ENCODE assay signal across 1 cellular context in genomic region chr4:25861422-25861926, GRCh38.
TF ChIP-seq lines count a peak whose summit lies in the region.

No MANE protein-coding gene starts in this region.

TF ChIP-seq in K562, 482 proteins besides CTCF, POLR2A, EP300 and RAD21 (continued from another document):
- peak; percentile 52; the same call in 1 of the 2 replicates for TF ChIP-seq FOXJ2 (tag; IDR thresholded peaks at IDR 0.05)
- no peak for TF ChIP-seq E2F4 (CRISPR knock-in tag; IDR thresholded peaks at IDR 0.05; ENCODE audit: low read depth)
- no peak for TF ChIP-seq TCF3 (CRISPR knock-in tag; IDR thresholded peaks at IDR 0.05)
- peak; percentile 99 for TF ChIP-seq BACH1 (tag; IDR thresholded peaks at IDR 0.05)
- no peak for TF ChIP-seq MCM2 (IDR thresholded peaks at IDR 0.05; ENCODE audit: low read depth)
- peak in 1 of 2 experiments; percentile 32; a peak in 1 of 4 replicates for TF ChIP-seq RCOR1 (IDR thresholded peaks at IDR 0.05; ENCODE audit: borderline replicate concordance in 1 of 2, low read depth in 2 of 2, low read length in 2 of 2)
- peak in 1 of 2 experiments; percentile 68; a peak in 1 of 4 replicates for TF ChIP-seq ZNF318 (IDR thresholded peaks at IDR 0.05; ENCODE audit: borderline replicate concordance in 1 of 2, low read depth in 1 of 2)
- TF ChIP-seq ZNF316 (IDR thresholded peaks at IDR 0.05) = peak; percentile 100
- no peak for TF ChIP-seq ZNF707 (CRISPR knock-in tag; conservative IDR thresholded peaks at IDR 0.05)
- TF ChIP-seq RBBP5 (IDR thresholded peaks at IDR 0.05; ENCODE audit: borderline replicate concordance, insufficient read depth, low read length, poor library complexity, severe bottlenecking) = no peak
- peak; percentile 17; the same call in 1 of the 2 replicates for TF ChIP-seq GABPA (tag; conservative IDR thresholded peaks at IDR 0.05; ENCODE audit: low read depth)
- no peak for TF ChIP-seq ADNP (tag; IDR thresholded peaks at IDR 0.05)
- TF ChIP-seq MLX (CRISPR knock-in tag; conservative IDR thresholded peaks at IDR 0.05) = no peak
- peak; percentile 98 for TF ChIP-seq MAFF (IDR thresholded peaks at IDR 0.05; ENCODE audit: low read length)
- peak; percentile 36 to 73; a peak in 2 of 4 replicates for TF ChIP-seq TRIM24 (IDR thresholded peaks at IDR 0.05)
- TF ChIP-seq MTA1 (IDR thresholded peaks at IDR 0.05; ENCODE audit: borderline replicate concordance) = no peak
- peak; percentile 87; the same call in 1 of the 2 replicates for TF ChIP-seq NFATC3 (IDR thresholded peaks at IDR 0.05)
- no peak for TF ChIP-seq ZNF512 (tag; IDR thresholded peaks at IDR 0.05)
- peak; percentile 76 for TF ChIP-seq ATF7 (IDR thresholded peaks at IDR 0.05)
